Comparison of ENCODE assay signal across 12 cellular contexts in genomic region chr5:64207978-64208377, GRCh38. TPM values are rescaled to one million over a fixed set of nuclear protein-coding genes. Genes with fewer than 3 reads are reported as not detected.
DNase-seq lines count a peak whose midpoint lies in the region; ATAC-seq, FAIRE-seq and TF ChIP-seq lines count a peak whose summit lies in the region.
"Had no signal": no experiment of that assay in that cellular context is flagged by ENCODE, and none has a peak within 500 bp of the region (broad histone marks: within the 10 kb centered on the region; RNA-seq: fewer than 3 reads in every experiment).

No MANE protein-coding gene starts in this region.

- H3K79me1 ChIP-seq in H9 (ENCODE audit: insufficient read depth, low read depth, low read length, poor library complexity, severe bottlenecking) = no peaks in the 10 kb centered on the region
- H3K79me1 ChIP-seq in neuronal stem cell (ENCODE audit: low read depth, low read length) = no peaks in the 10 kb centered on the region

- H3K4me1 ChIP-seq in H9 (ENCODE audit: insufficient read depth, low read length) (no peaks in the 10 kb centered on the region), endothelial cell of umbilical vein (ENCODE audit: control insufficient read depth, extremely low read depth, insufficient read depth, low read length) (peaks cover 16% of the 10 kb centered on the region), parathyroid adenoma (peaks cover 18% of the 10 kb centered on the region), neuronal stem cell (ENCODE audit: control insufficient read depth in 2 of 2, insufficient read depth in 1 of 2, low read depth in 1 of 2, low read length in 2 of 2) (peaks cover 0 to 3% of the 10 kb centered on the region in 2 donors)
- H3K4me1 ChIP-seq: colonic mucosa had no signal

- intact Hi-C loops in endothelial cell of umbilical vein (cut with micrococcal nuclease) = loop anchor here (1.0 to 5.0 kb wide), 3 partner anchors 60 to 806 kb away; partner anchors contain the start of gene HTR1A

- FAIRE-seq in endothelial cell of umbilical vein (lab: Jason Lieb, UNC) = peak; percentile 56

- no peak overlapping the region for H2BK12ac ChIP-seq in H9 (ENCODE audit: insufficient read length, low read depth, low read length)
- no peak overlapping the region for H2BK12ac ChIP-seq in neuronal stem cell (ENCODE audit: low read length)

- H3K9me3 ChIP-seq in H9 (ENCODE audit: control insufficient read depth, low read depth, low read length) (no peaks in the 10 kb centered on the region), endothelial cell of umbilical vein (replicated peaks; ENCODE audit: control insufficient read depth, insufficient read depth, low read length) (no peaks in the 10 kb centered on the region), parathyroid adenoma (ENCODE audit: control insufficient read depth, low read length) (no peaks in the 10 kb centered on the region), neuronal stem cell (replicated peaks in 1 of 2; ENCODE audit: control insufficient read depth in 2 of 2, insufficient read depth in 1 of 2, low read depth in 1 of 2, low read length in 2 of 2) (no peaks in the 10 kb centered on the region)
- H3K9me3 ChIP-seq: colonic mucosa had no signal

- H3K27ac ChIP-seq in H9 (ENCODE audit: insufficient read length, low read depth, low read length) = no peak overlapping the region
- H3K27ac ChIP-seq in endothelial cell of umbilical vein (ENCODE audit: insufficient read depth, low read depth, low read length) = no peak overlapping the region
- no peak overlapping the region for H3K27ac ChIP-seq in parathyroid adenoma
- H3K27ac ChIP-seq in neuronal stem cell (replicated peaks; ENCODE audit: low read length) = no peak overlapping the region
- H3K27ac ChIP-seq: colonic mucosa had no signal

- H3K4me1 Mint-ChIP-seq in H9 = peaks cover 0 to 5% of the 10 kb centered on the region in 2 experiments; a peak in 1 of 4 replicates
- H3K4me1 Mint-ChIP-seq: activated CD4-positive, alpha-beta T cell treated with anti-CD3 and anti-CD28 coated beads, Interleukin-2, amount 10 ng/mL, durations not matched to agents 7 days and 5 days had no signal

- no peaks in the 10 kb centered on the region for H3K36me3 Mint-ChIP-seq in H9 (ENCODE audit: insufficient read depth in 1 of 3, low read depth in 3 of 3)

- CTCF ChIA-PET in endothelial cell of umbilical vein (lab: Charles Lee) = interaction anchor here (0.6 to 6.5 kb wide), 10 partner anchors 20 to 807 kb away, joined by 3 to 103 read pairs (median 6); partner anchors contain the start of gene RNF180

- H3K14ac ChIP-seq in H9 (ENCODE audit: insufficient read depth, low read length) = no peak overlapping the region
- H3K14ac ChIP-seq in neuronal stem cell (ENCODE audit: low read length) = no peak overlapping the region

- H3K23me2 ChIP-seq in H9 (ENCODE audit: insufficient read length, low read depth, low read length, poor library complexity, severe bottlenecking) = no peaks in the 10 kb centered on the region

- no peak overlapping the region for H3K56ac ChIP-seq in H9 (ENCODE audit: insufficient read length, low read depth, low read length)

- no peak overlapping the region for H3K4me3 Mint-ChIP-seq in H9
- H3K4me3 Mint-ChIP-seq: activated CD4-positive, alpha-beta T cell treated with anti-CD3 and anti-CD28 coated beads, Interleukin-2, amount 10 ng/mL, durations not matched to agents 7 days and 5 days had no signal

- no peak overlapping the region for H3K4me2 ChIP-seq in H9 (ENCODE audit: insufficient read depth, insufficient read length, low read length)
- H3K4me2 ChIP-seq in endothelial cell of umbilical vein (ENCODE audit: insufficient read depth, low read length) = peak overlapping the region; percentile 24
- no peak overlapping the region for H3K4me2 ChIP-seq in parathyroid adenoma (ENCODE audit: low read length)
- H3K4me2 ChIP-seq in neuronal stem cell (ENCODE audit: insufficient read depth, low read length, poor library complexity, severe bottlenecking) = no peak overlapping the region

- ATAC-seq in HG03571 (IDR thresholded peaks at IDR 0.05; ENCODE audit: unreplicated experiment) = no peak

- POLR2A ChIA-PET in endothelial cell of umbilical vein (lab: Charles Lee) = no interaction called here

- peak; percentile 55; the same call in 2 of the 3 replicates for TF ChIP-seq CTCF in H9 (conservative IDR thresholded peaks at IDR 0.05)
- TF ChIP-seq CTCF in endothelial cell of umbilical vein (IDR thresholded peaks at IDR 0.05; ENCODE audit: extremely low read depth in 1 of 2, insufficient read depth in 1 of 2, low read depth in 1 of 2, low read length in 2 of 2) = no peak
- peak; percentile 35 for TF ChIP-seq CTCF in parathyroid adenoma (IDR thresholded peaks at IDR 0.05)

- H4K8ac ChIP-seq in H9 (replicated peaks; ENCODE audit: insufficient read length, low read depth, low read length) = no peak overlapping the region
- no peak overlapping the region for H4K8ac ChIP-seq in neuronal stem cell (ENCODE audit: low read depth, low read length)

- no peaks in the 10 kb centered on the region for H3K27me3 Mint-ChIP-seq in H9 (ENCODE audit: low read depth)
- H3K27me3 Mint-ChIP-seq: activated CD4-positive, alpha-beta T cell treated with anti-CD3 and anti-CD28 coated beads, Interleukin-2, amount 10 ng/mL, durations not matched to agents 7 days and 5 days had no signal

- dilution Hi-C loops in endothelial cell of umbilical vein (cut with MboI; ENCODE audit: extremely low pct_ligation_motif_present, low sequenced_read_pairs) = no loop called here

- H3K79me2 ChIP-seq in H9 (ENCODE audit: insufficient read depth, low read length) (no peaks in the 10 kb centered on the region), endothelial cell of umbilical vein (ENCODE audit: control insufficient read depth, insufficient read depth, low read length) (no peaks in the 10 kb centered on the region), parathyroid adenoma (peaks cover 10% of the 10 kb centered on the region)

- no TSS peak for BruUV-seq in endothelial cell of umbilical vein (replicated peaks; lab: Mats Ljungman, UMichigan)

- H2BK15ac ChIP-seq in H9 (ENCODE audit: low read depth, low read length) = no peak overlapping the region
- H2BK15ac ChIP-seq in neuronal stem cell (ENCODE audit: low read length) = no peak overlapping the region

- H4K91ac ChIP-seq in H9 (ENCODE audit: insufficient read length, low read depth, low read length) (no peak overlapping the region), neuronal stem cell (ENCODE audit: low read depth, low read length, poor library complexity) (no peak overlapping the region)

- H3K27ac Mint-ChIP-seq in H9 = no peak overlapping the region
- H3K27ac Mint-ChIP-seq: activated CD4-positive, alpha-beta T cell treated with anti-CD3 and anti-CD28 coated beads, Interleukin-2, amount 10 ng/mL, durations not matched to agents 7 days and 5 days had no signal

- H2BK20ac ChIP-seq in H9 (ENCODE audit: low read depth, low read length, poor library complexity, severe bottlenecking) = no peak overlapping the region

- H3K36me3 ChIP-seq in endothelial cell of umbilical vein (ENCODE audit: control insufficient read depth in 2 of 2, extremely low read depth in 1 of 2, insufficient read depth in 2 of 2, low read length in 2 of 2) (no peaks in the 10 kb centered on the region), parathyroid adenoma (ENCODE audit: control insufficient read depth, insufficient read depth, low read length) (no peaks in the 10 kb centered on the region), neuronal stem cell (replicated peaks in 1 of 2; ENCODE audit: control insufficient read depth in 2 of 2, insufficient read depth in 2 of 2, low read length in 2 of 2) (no peaks in the 10 kb centered on the region)
- H3K36me3 ChIP-seq: colonic mucosa had no signal

- H2AFZ ChIP-seq in H9 (ENCODE audit: low read length) (no peak overlapping the region), endothelial cell of umbilical vein (ENCODE audit: low read depth, low read length) (peak overlapping the region; percentile 48), parathyroid adenoma (no peak overlapping the region), neuronal stem cell (ENCODE audit: low read length) (no peak overlapping the region)

- H2BK120ac ChIP-seq in H9 (ENCODE audit: low read depth, low read length, poor library complexity, severe bottlenecking) = no peak overlapping the region
- H2BK120ac ChIP-seq in neuronal stem cell (ENCODE audit: low read depth, low read length) = no peak overlapping the region

- H3K23ac ChIP-seq in H9 (ENCODE audit: insufficient read length, low read depth, low read length) (no peak overlapping the region), neuronal stem cell (ENCODE audit: low read depth, low read length, poor library complexity) (no peak overlapping the region)

- H3K9ac ChIP-seq in H9 (ENCODE audit: extremely low read depth, insufficient read length, low read length) = no peak overlapping the region
- H3K9ac ChIP-seq in endothelial cell of umbilical vein (replicated peaks; ENCODE audit: extremely low read depth, insufficient read depth, low read length) = peak overlapping the region; percentile 9
- no peak overlapping the region for H3K9ac ChIP-seq in parathyroid adenoma
- no peak overlapping the region for H3K9ac ChIP-seq in neuronal stem cell (ENCODE audit: low read depth, low read length, poor library complexity)

- H3K27me3 ChIP-seq in H9 (ENCODE audit: insufficient read depth, low read length) = no peaks in the 10 kb centered on the region
- no peaks in the 10 kb centered on the region for H3K27me3 ChIP-seq in endothelial cell of umbilical vein (ENCODE audit: control insufficient read depth in 2 of 2, insufficient read depth in 2 of 2, low read length in 2 of 2)
- no peaks in the 10 kb centered on the region for H3K27me3 ChIP-seq in parathyroid adenoma (ENCODE audit: control insufficient read depth, insufficient read depth, low read length)
- no peaks in the 10 kb centered on the region for H3K27me3 ChIP-seq in neuronal stem cell (ENCODE audit: control insufficient read depth in 3 of 3, insufficient read depth in 3 of 3, low read depth in 1 of 3, low read length in 3 of 3)
- H3K27me3 ChIP-seq: colonic mucosa had no signal

- DNase-seq in H9 (no peak), NCI-H69 (lab: John Stamatoyannopoulos, UW) (peak; percentile 37), endothelial cell of umbilical vein (ENCODE audit: low read depth, low spot score) (peak; percentile 40), NCI-H510A (lab: John Stamatoyannopoulos, UW) (no peak), neuronal stem cell (ENCODE audit: low spot score) (no peak)
- no peak for DNase-seq in stimulated activated naive CD4-positive, alpha-beta T cell (lab: John Stamatoyannopoulos, UW)
- DNase-seq: activated CD4-positive, alpha-beta T cell treated with anti-CD3 and anti-CD28 coated beads, Interleukin-2, amount 10 ng/mL, durations not matched to agents 7 days and 5 days; colonic mucosa; mesendoderm; NCI-H226 had no signal

- H3T11ph ChIP-seq in H9 (ENCODE audit: low read length) = no peak overlapping the region

- no peak for TF ChIP-seq POLR2A in endothelial cell of umbilical vein (IDR thresholded peaks at IDR 0.05; ENCODE audit: low read depth, low read length)

- H3K18ac ChIP-seq in H9 (ENCODE audit: insufficient read length, low read depth, low read length) (no peak overlapping the region), neuronal stem cell (ENCODE audit: low read length) (no peak overlapping the region)

- H4K20me1 ChIP-seq in H9 (ENCODE audit: control insufficient read depth, insufficient read depth, insufficient read length) (no peaks in the 10 kb centered on the region), endothelial cell of umbilical vein (replicated peaks; ENCODE audit: control insufficient read depth, extremely low read depth, insufficient read depth, low read length) (no peaks in the 10 kb centered on the region)

- no CpG with 5 or more reads among the region's 1 CpG for WGBS in H9 (ENCODE audit: extremely low coverage, insufficient read length, low lambda C conversion rate)
- no CpG with 5 or more reads among the region's 1 CpG for WGBS in neuronal stem cell (ENCODE audit: extremely low coverage in 2 of 2, insufficient read length in 2 of 2, insufficient replicate concordance in 1 of 2), 2 donors

- no peaks in the 10 kb centered on the region for H3K9me3 Mint-ChIP-seq in H9
- H3K9me3 Mint-ChIP-seq: activated CD4-positive, alpha-beta T cell treated with anti-CD3 and anti-CD28 coated beads, Interleukin-2, amount 10 ng/mL, durations not matched to agents 7 days and 5 days had no signal

- no peak overlapping the region for H3K4ac ChIP-seq in H9 (ENCODE audit: low read depth, low read length)
- H3K4ac ChIP-seq in neuronal stem cell (ENCODE audit: low read length) = no peak overlapping the region

- H3K4me3 ChIP-seq in endothelial cell of umbilical vein (replicated peaks in 1 of 3; ENCODE audit: insufficient read depth in 1 of 3, low read depth in 1 of 3, low read length in 3 of 3) (no peak overlapping the region), parathyroid adenoma (ENCODE audit: low read depth, low read length) (no peak overlapping the region), neuronal stem cell (ENCODE audit: low read length in 2 of 2) (no peak overlapping the region)
- H3K4me3 ChIP-seq: colonic mucosa had no signal

- no peak overlapping the region for H2BK5ac ChIP-seq in H9 (ENCODE audit: insufficient read length, low read length)
- H2BK5ac ChIP-seq in neuronal stem cell (ENCODE audit: low read length) = no peak overlapping the region

- peaks cover 2% of the 10 kb centered on the region for H3K9me1 ChIP-seq in endothelial cell of umbilical vein (replicated peaks; ENCODE audit: control insufficient read depth, extremely low read depth, insufficient read depth, low read length)

- H4K5ac ChIP-seq in H9 (ENCODE audit: insufficient read length, low read depth, low read length) = no peak overlapping the region

- H2AK5ac ChIP-seq in H9 (ENCODE audit: insufficient read length, low read length) (no peak overlapping the region), neuronal stem cell (ENCODE audit: low read depth, low read length) (no peak overlapping the region)

RNA-seq across cellular contexts. Expression of gene RNF180, which starts 42.3 kb away (rescaled TPM):
- 2.5 and 2.9 TPM in 2 replicates for total RNA-seq in H9 (2021)
- 3.4 and 5.6 TPM in 2 replicates for total RNA-seq in endothelial cell of umbilical vein
- 0.62 and 0.65 TPM in 2 replicates for polyA plus RNA-seq in endothelial cell of umbilical vein
- 0.72 and 0.80 TPM in 2 replicates for polyA plus RNA-seq in endothelial cell of umbilical vein (2011; cell fraction: cytosol; rRNA removed)
- 2.4 and 2.8 TPM in 2 replicates for polyA plus RNA-seq in endothelial cell of umbilical vein (2011; cell fraction: nucleus; rRNA removed)
- 0.56 and 0.64 TPM in 2 replicates for polyA plus RNA-seq in endothelial cell of umbilical vein (2012)
- 3.4 and 5.2 TPM in 2 replicates for polyA minus RNA-seq in endothelial cell of umbilical vein
- not detected for polyA minus RNA-seq in endothelial cell of umbilical vein (2011; cell fraction: cytosol; rRNA and poly(A)+ RNA removed)
- 6.1 and 7.7 TPM in 2 replicates for polyA minus RNA-seq in endothelial cell of umbilical vein (2011; cell fraction: nucleus; rRNA and poly(A)+ RNA removed)
- 2.9 TPM for polyA plus RNA-seq in neuronal stem cell (2013, experiment 1 of 2)
- 3.1 TPM for polyA plus RNA-seq in neuronal stem cell (2013, experiment 2 of 2)
- total RNA-seq: activated CD4-positive, alpha-beta T cell treated with anti-CD3 and anti-CD28 coated beads, Interleukin-2, amount 10 ng/mL, durations not matched to agents 7 days and 5 days had no signal

Comparison
In these comparisons a context has a peak if more than half of its experiments do, and no peak if none do; other contexts are left out.
1. DNase-seq: peak in NCI-H69 (single experiment) and endothelial cell of umbilical vein (single experiment); none in H9 (single experiment), NCI-H510A (single experiment), stimulated activated naive CD4-positive, alpha-beta T cell (0 of 6) and neuronal stem cell (single experiment).
2. CTCF ChIP-seq: peak in H9 (single experiment) and parathyroid adenoma (single experiment); none in endothelial cell of umbilical vein (0 of 2).